In genomic region chr7:150515248-150515647, GRCh38 we compare ENCODE assay signal across 10 cellular contexts. TPM values are rescaled to one million over a fixed set of nuclear protein-coding genes. Genes with fewer than 3 reads are reported as not detected.
DNase-seq lines count a peak whose midpoint lies in the region; ATAC-seq and TF ChIP-seq lines count a peak whose summit lies in the region.
"Had no signal": no experiment of that assay in that cellular context is flagged by ENCODE, and none has a peak within 500 bp of the region (broad histone marks: within the 10 kb centered on the region; RNA-seq: fewer than 3 reads in every experiment).

No MANE protein-coding gene starts in this region.

- H3K4me1 Mint-ChIP-seq in T-helper 2 cell treated with Interferon-gamma antibody and Interleukin-4, amounts not matched to agents 5 μg/mL and 100 μg/mL, for 36 hours (ENCODE audit: low read depth), result peaks cover 31% of the 10 kb centered on the region
- peaks cover 8% of the 10 kb centered on the region; the same call in 2 of the 3 replicates for H3K4me1 Mint-ChIP-seq in GM23338

- TF ChIP-seq CTCF in suprapubic skin (IDR thresholded peaks at IDR 0.05) (no peak), GM23338 (conservative IDR thresholded peaks at IDR 0.05; ENCODE audit: low read depth in 2 of 2) (no peak)

- no peaks in the 10 kb centered on the region for H3K27me3 Mint-ChIP-seq in T-helper 2 cell treated with Interferon-gamma antibody and Interleukin-4, amounts not matched to agents 5 μg/mL and 100 μg/mL, for 36 hours (ENCODE audit: low read depth)
- H3K27me3 Mint-ChIP-seq in GM23338 (ENCODE audit: insufficient read depth, low read depth, poor library complexity), result no peaks in the 10 kb centered on the region

- no peaks in the 10 kb centered on the region for H3K9me3 ChIP-seq in suprapubic skin

- TF ChIP-seq POLR2A in suprapubic skin (IDR thresholded peaks at IDR 0.05), result no peak

- H3K4me2 ChIP-seq in GM23338, result no peak overlapping the region

- WGBS in suprapubic skin, result 63% methylated on average over 4 of the region's 4 CpGs

- H3K9me2 ChIP-seq in GM23338 (ENCODE audit: insufficient read depth), result peaks cover 9% of the 10 kb centered on the region; the same call in 1 of the 2 replicates

- peaks cover 13% of the 10 kb centered on the region for H3K9me3 Mint-ChIP-seq in T-helper 2 cell treated with Interferon-gamma antibody and Interleukin-4, amounts not matched to agents 5 μg/mL and 100 μg/mL, for 36 hours
- H3K9me3 Mint-ChIP-seq in GM23338, result no peaks in the 10 kb centered on the region; the same call in 2 of the 3 replicates

- peaks cover 62% of the 10 kb centered on the region for H3K36me3 Mint-ChIP-seq in T-helper 2 cell treated with Interferon-gamma antibody and Interleukin-4, amounts not matched to agents 5 μg/mL and 100 μg/mL, for 36 hours (ENCODE audit: low read depth)
- 0 out of 3 replicates have a peak, but pooled peaks cover under 1% of the 10 kb centered on the region for H3K36me3 Mint-ChIP-seq in GM23338 (ENCODE audit: low read depth)

- H2AFZ ChIP-seq in GM23338, result no peak overlapping the region

- DNase-seq in T-helper 2 cell treated with Interferon-gamma antibody and Interleukin-4, amounts not matched to agents 5 μg/mL and 100 μg/mL, for 36 hours (ENCODE audit: low spot score), result no peak
- DNase-seq in T-helper 2 cell (no peak), left ventricle myocardium superior (no peak), suprapubic skin (ENCODE audit: low spot score in 2 of 2) (no peak), GM23338 (ENCODE audit: low spot score) (no peak), AML-193 (lab: John Stamatoyannopoulos, UW) (no peak), NCI-H526 treated with DMSO at 0.1 percent for 48 hours (lab: John Stamatoyannopoulos, UW) (no peak)
- DNase-seq: 8988T, NCI-H2029 had no signal

- H3K4me3 ChIP-seq in suprapubic skin, result peak overlapping the region; percentile 45
- no peak overlapping the region for H3K4me3 ChIP-seq in GM23338

- TF ChIP-seq EP300 in suprapubic skin (IDR thresholded peaks at IDR 0.05), result no peak

- H3F3A ChIP-seq in GM23338 (replicated peaks; ENCODE audit: low read depth), result no peaks in the 10 kb centered on the region

- H3K27me3 ChIP-seq in suprapubic skin, result no peaks in the 10 kb centered on the region
- H3K27me3 ChIP-seq in GM23338 (ENCODE audit: insufficient read depth), result no peaks in the 10 kb centered on the region

- peak overlapping the region; percentile 98 for H3K4me3 Mint-ChIP-seq in T-helper 2 cell treated with Interferon-gamma antibody and Interleukin-4, amounts not matched to agents 5 μg/mL and 100 μg/mL, for 36 hours
- no peak overlapping the region for H3K4me3 Mint-ChIP-seq in GM23338

- peak overlapping the region; percentile 95 for H3K27ac Mint-ChIP-seq in T-helper 2 cell treated with Interferon-gamma antibody and Interleukin-4, amounts not matched to agents 5 μg/mL and 100 μg/mL, for 36 hours
- no peak overlapping the region for H3K27ac Mint-ChIP-seq in GM23338

- intact Hi-C loops in left ventricle myocardium superior (cut with micrococcal nuclease), result no loop called here

- ATAC-seq in HG03432 (IDR thresholded peaks at IDR 0.05; ENCODE audit: unreplicated experiment), result peak; percentile 31
- ATAC-seq in left ventricle myocardium superior, result peak; percentile 20
- ATAC-seq in GM23338, result no peak

- peaks cover 4% of the 10 kb centered on the region for H3K36me3 ChIP-seq in suprapubic skin
- H3K36me3 ChIP-seq in GM23338 (ENCODE audit: insufficient read depth), result no peaks in the 10 kb centered on the region

- H3K79me2 ChIP-seq in GM23338 (replicated peaks; ENCODE audit: insufficient read depth), result no peaks in the 10 kb centered on the region

- H3K27ac ChIP-seq in suprapubic skin, result peak overlapping the region; percentile 73
- no peak overlapping the region for H3K27ac ChIP-seq in GM23338 (ENCODE audit: low read depth)

- H3K4me1 ChIP-seq in suprapubic skin (no peaks in the 10 kb centered on the region), GM23338 (ENCODE audit: insufficient read depth) (no peaks in the 10 kb centered on the region)

- H4K20me1 ChIP-seq in GM23338 (replicated peaks; ENCODE audit: insufficient read depth), result no peaks in the 10 kb centered on the region

TF ChIP-seq in GM23338, 12 proteins besides CTCF, POLR2A, EP300 and RAD21 (continues in another document):
- TF ChIP-seq REST (IDR thresholded peaks at IDR 0.05; ENCODE audit: unreplicated experiment) (no peak), POLR2AphosphoS5 (IDR thresholded peaks at IDR 0.05; ENCODE audit: low read depth) (no peak), JUNB (IDR thresholded peaks at IDR 0.05; ENCODE audit: unreplicated experiment) (no peak), ZNF331 (CRISPR knock-in tag; IDR thresholded peaks at IDR 0.05; ENCODE audit: low read depth) (no peak), ZNF114 (CRISPR knock-in tag; IDR thresholded peaks at IDR 0.05) (no peak), CREB1 (CRISPR knock-in tag; IDR thresholded peaks at IDR 0.05; ENCODE audit: low read depth) (no peak), EZH2phosphoT487 (IDR thresholded peaks at IDR 0.05; ENCODE audit: unreplicated experiment) (no peak), NANOG (IDR thresholded peaks at IDR 0.05; ENCODE audit: borderline replicate concordance) (no peak), ETS1 (IDR thresholded peaks at IDR 0.05) (no peak), EZH2 (IDR thresholded peaks at IDR 0.05; ENCODE audit: low read depth, unreplicated experiment) (no peak), STAT1 (IDR thresholded peaks at IDR 0.05; ENCODE audit: unreplicated experiment) (no peak)

RNA-seq across cellular contexts. Expression of gene GIMAP7, which starts 0.6 kb away (rescaled TPM):
- total RNA-seq in left ventricle myocardium superior, result 24.1 TPM
- 10 to 100 TPM in 1 of 4 donors, 1 to 10 TPM in 3; 1.4 to 10.8 (median 4.9) TPM for total RNA-seq in suprapubic skin
- not detected in 2 replicates for total RNA-seq in GM23338 (2014; rRNA removed; shearing (Covaris generic))
- polyA plus RNA-seq in GM23338 (2016; fragmentation: Nextera tagmentation; extraction: Ambion mirVana), result not detected in 2 replicates

RNA-seq across cellular contexts. Expression of gene GIMAP4, which starts 51.9 kb away (rescaled TPM):
- total RNA-seq in left ventricle myocardium superior, result 40.2 TPM
- 10 to 100 TPM in 2 of 4 donors, 1 to 10 TPM in 2; 6.5 to 12.5 (median 9.3) TPM for total RNA-seq in suprapubic skin
- total RNA-seq in GM23338 (2014; rRNA removed; shearing (Covaris generic)), result not detected in 2 replicates
- 0.19 TPM in 1 of 2 replicates, not detected in the other for polyA plus RNA-seq in GM23338 (2016; fragmentation: Nextera tagmentation; extraction: Ambion mirVana)
